ENCODE assay signal across 8 cellular contexts in genomic region chr7:143620646-143621045, GRCh38. TPM values are rescaled to one million over a fixed set of nuclear protein-coding genes. Genes with fewer than 3 reads are reported as not detected.
A peak's percentile ranks its signal among the peaks of the same experiment; 100 is the strongest.
DNase-seq lines count a peak whose midpoint lies in the region; ATAC-seq, FAIRE-seq and TF ChIP-seq lines count a peak whose summit lies in the region.
"Not testable (repeated sequence)": the region's sequence is repeated elsewhere in the genome, so short reads cannot be mapped to it uniquely, and the experiment has no call there.

TCAF2 (plus strand) TSS chr7:143620974.

- not testable (repeated sequence) for H3K4me3 ChIP-seq in left lung

- not testable (repeated sequence) for H3K27ac ChIP-seq in left lung

- intact Hi-C loops in left lung (cut with DNase I): not testable (repeated sequence)

- FAIRE-seq in A204.1 (lab: Jason Lieb, UNC): peak; percentile 80

- not testable (repeated sequence) for H3K36me3 ChIP-seq in left lung

- not testable (repeated sequence) for H3K4me1 ChIP-seq in left lung

- TF ChIP-seq CTCF in left lung (IDR thresholded peaks at IDR 0.05): not testable (repeated sequence)

- peak; percentile 84 to 86 for DNase-seq in activated CD4-positive, alpha-beta T cell treated with anti-CD3 and anti-CD28 coated beads, Interleukin-2, amount 50 U/mL, for 48 hours
- peak; percentile 66 for DNase-seq in activated naive CD8-positive, alpha-beta T cell treated with anti-CD3 and anti-CD28 coated beads, Interleukin-2, amount 50 U/mL, for 16 hours (ENCODE audit: low read depth, low spot score)
- DNase-seq in left lung: peak; percentile 66 to 91
- DNase-seq in stimulated activated CD4-positive, alpha-beta T cell treated with anti-CD3 and anti-CD28 coated beads, TNF-alpha, amount 100 ng/mL, for 24 hours (ENCODE audit: low read depth in 3 of 3): peak; percentile 53 to 71 (median 64)

- H3K27me3 ChIP-seq in left lung: not testable (repeated sequence)

- not testable (repeated sequence) for H3K9me3 ChIP-seq in left lung

- ATAC-seq in GM19023 (IDR thresholded peaks at IDR 0.05; ENCODE audit: unreplicated experiment) (peak; percentile 82), HG02588 (IDR thresholded peaks at IDR 0.05; ENCODE audit: unreplicated experiment) (peak; percentile 81), HG03457 (IDR thresholded peaks at IDR 0.05; ENCODE audit: unreplicated experiment) (peak; percentile 89), left lung (peak; percentile 96)

RNA-seq across cellular contexts. Expression of gene TCAF2, which starts in this region (rescaled TPM):
- 1 to 10 TPM; 1.8 to 3.0 TPM for total RNA-seq in left lung
